21 cellular contexts compared by ENCODE assay signal in genomic region chr11:20095189-20095588, GRCh38.
A peak's percentile ranks its signal among the peaks of the same experiment; 100 is the strongest.
DNase-seq lines count a peak whose midpoint lies in the region; ATAC-seq and TF ChIP-seq lines count a peak whose summit lies in the region.
"Had no signal": no experiment of that assay in that cellular context is flagged by ENCODE, and none has a peak within 500 bp of the region (broad histone marks: within the 10 kb centered on the region; RNA-seq: fewer than 3 reads in every experiment).

No MANE protein-coding gene starts in this region.

- H3K4me1 ChIP-seq in cardiac muscle cell (ENCODE audit: low read depth) (peaks cover 9% of the 10 kb centered on the region), thoracic aorta (ENCODE audit: control insufficient read depth in 1 of 2, low read depth in 2 of 2) (peaks cover 32 to 98% of the 10 kb centered on the region in 2 donors), uterus (peaks cover 6 to 9% of the 10 kb centered on the region in 2 donors)

- H3K36me3 ChIP-seq in cardiac muscle cell (peaks cover 98% of the 10 kb centered on the region), thoracic aorta (peaks cover 74% of the 10 kb centered on the region), uterus (no peaks in the 10 kb centered on the region)

- H3K27ac ChIP-seq in cardiac muscle cell (peak overlapping the region; percentile 15), thoracic aorta (peak overlapping the region; percentile 85 to 88), uterus (peak overlapping the region; percentile 77 to 89)
- H3K27ac ChIP-seq: A549 had no signal

- DNase-seq in cardiac muscle cell (ENCODE audit: low read depth in 1 of 2, low spot score in 1 of 2): no peak
- DNase-seq in left cardiac atrium: no peak
- DNase-seq in dermis blood vessel endothelial cell: peak; percentile 19
- DNase-seq in thoracic aorta (ENCODE audit: low spot score): no peak
- no peak for DNase-seq in uterus
- DNase-seq in cerebellum (ENCODE audit: low spot score): no peak
- no peak for DNase-seq in AG08395 (ENCODE audit: low spot score)
- DNase-seq: 8988T; ACHN; C1 segment of cervical spinal cord; Calu3; CD4-positive, alpha-beta memory T cell; COR-L47; DMS53; DMS79 treated with DMSO at 0.1 percent for 48 hours; GF-D8; H9 had no signal

- H3K4me3 ChIP-seq in cardiac muscle cell (no peak overlapping the region), thoracic aorta (no peak overlapping the region), uterus (no peak overlapping the region)
- H3K4me3 ChIP-seq: A549, GM23338 had no signal

- no peaks in the 10 kb centered on the region for H3K9me3 ChIP-seq in cardiac muscle cell (ENCODE audit: low read depth)
- no peaks in the 10 kb centered on the region for H3K9me3 ChIP-seq in thoracic aorta
- no peaks in the 10 kb centered on the region for H3K9me3 ChIP-seq in uterus
- H3K9me3 ChIP-seq: A549 had no signal

- TF ChIP-seq CTCF in cardiac muscle cell (IDR thresholded peaks at IDR 0.05; ENCODE audit: low read depth, low read length): no peak
- TF ChIP-seq CTCF in thoracic aorta (IDR thresholded peaks at IDR 0.05): no peak
- no peak for TF ChIP-seq CTCF in uterus (IDR thresholded peaks at IDR 0.05)

- intact Hi-C loops in left cardiac atrium (cut with DNase I): no loop called here
- intact Hi-C loops in uterus (cut with DNase I; ENCODE audit: low total_unique reads): loop anchor here (10.0 kb wide), 1 partner anchor 50 kb away; no protein-coding TSS in a partner anchor

- no peak for TF ChIP-seq POLR2A in uterus (IDR thresholded peaks at IDR 0.05)

- no peak for ATAC-seq in left cardiac atrium
- ATAC-seq in thoracic aorta (ENCODE audit: insufficient number of reproducible peaks, low FRiP score, low read depth): no peak
- ATAC-seq in GM18519 (IDR thresholded peaks at IDR 0.05; ENCODE audit: low FRiP score, unreplicated experiment): no peak
- ATAC-seq: A549, GM23338, HCT116 had no signal

- no peaks in the 10 kb centered on the region for H3K27me3 ChIP-seq in cardiac muscle cell
- no peaks in the 10 kb centered on the region for H3K27me3 ChIP-seq in thoracic aorta (replicated peaks; ENCODE audit: insufficient read depth)
- H3K27me3 ChIP-seq in uterus: no peaks in the 10 kb centered on the region

Comparison
In these comparisons a context has a peak if more than half of its experiments do, and no peak if none do; other contexts are left out.
1. H3K27ac ChIP-seq: peak in every context shown above with its lines; median percentile 86 in thoracic aorta; 83 in uterus; 15 in cardiac muscle cell.